9 cellular contexts compared by ENCODE assay signal in genomic region chrX:15151267-15152196, GRCh38.
A peak's percentile ranks its signal among the peaks of the same experiment; 100 is the strongest.
DNase-seq lines count a peak whose midpoint lies in the region; ATAC-seq, FAIRE-seq and TF ChIP-seq lines count a peak whose summit lies in the region.
"Had no signal": no experiment of that assay in that cellular context is flagged by ENCODE, and none has a peak within 500 bp of the region (broad histone marks: within the 10 kb centered on the region; RNA-seq: fewer than 3 reads in every experiment).

No MANE protein-coding gene starts in this region.

- POLR2A ChIA-PET in CD4-positive, alpha-beta memory T cell (lab: Charles Lee; ENCODE audit: partially characterized antibody): no interaction called here

- no peak overlapping the region for H3K4me2 ChIP-seq in astrocyte (ENCODE audit: low read length)

- peaks cover 15 to 34% (median 22%) of the 10 kb centered on the region in 4 donors for H3K4me1 Mint-ChIP-seq in CD4-positive, alpha-beta memory T cell
- H3K4me1 Mint-ChIP-seq in astrocyte (ENCODE audit: low read depth, unreplicated experiment): peaks cover 18% of the 10 kb centered on the region

- no peak for TF ChIP-seq POLR2A in spleen (IDR thresholded peaks at IDR 0.05)

- H3K9me3 Mint-ChIP-seq in CD4-positive, alpha-beta memory T cell: no peaks in the 10 kb centered on the region
- no peaks in the 10 kb centered on the region for H3K9me3 Mint-ChIP-seq in astrocyte (ENCODE audit: unreplicated experiment)

- peaks cover 23% of the 10 kb centered on the region for H3K4me1 ChIP-seq in CD4-positive, alpha-beta memory T cell (ENCODE audit: insufficient read depth, low read length)
- no peaks in the 10 kb centered on the region for H3K4me1 ChIP-seq in astrocyte (ENCODE audit: insufficient read depth, low read length)
- H3K4me1 ChIP-seq in spleen: no peaks in the 10 kb centered on the region

- H3K4me3 Mint-ChIP-seq in CD4-positive, alpha-beta memory T cell: peak overlapping the region; percentile 8 to 68 (median 48)
- H3K4me3 Mint-ChIP-seq in astrocyte (ENCODE audit: unreplicated experiment): no peak overlapping the region

- TF ChIP-seq CTCF in astrocyte (IDR thresholded peaks at IDR 0.05; ENCODE audit: insufficient read depth, low read depth, low read length) (no peak), spleen (IDR thresholded peaks at IDR 0.05 in 8 of 11, conservative IDR thresholded peaks at IDR 0.05 in 3 of 11) (no peak)

- no peak overlapping the region for H3K27ac ChIP-seq in CD4-positive, alpha-beta memory T cell (ENCODE audit: low read depth, low read length)
- no peak overlapping the region for H3K27ac ChIP-seq in astrocyte (ENCODE audit: low read depth, low read length)
- H3K27ac ChIP-seq in spleen: peak overlapping the region in 1 of 8 donors; percentile 1

- intact Hi-C loops in CD4-positive, alpha-beta memory T cell (cut with micrococcal nuclease): loop anchor here (1.0 kb wide), 1 partner anchor 8 kb away; no protein-coding TSS in a partner anchor
- intact Hi-C loops in spleen (cut with DNase I; ENCODE audit: low total_unique reads): no loop called here

- no peaks in the 10 kb centered on the region for H3K36me3 ChIP-seq in CD4-positive, alpha-beta memory T cell (ENCODE audit: insufficient read depth, low read length)
- H3K36me3 ChIP-seq in astrocyte (ENCODE audit: insufficient read depth, low read length): no peaks in the 10 kb centered on the region
- H3K36me3 ChIP-seq in spleen: no peaks in the 10 kb centered on the region

- H2AFZ ChIP-seq in astrocyte (ENCODE audit: low read depth, low read length): no peak overlapping the region

- peak overlapping the region in 1 of 2 donors; percentile 11 for H3K4me3 ChIP-seq in CD4-positive, alpha-beta memory T cell (ENCODE audit: low read length in 2 of 2)
- H3K4me3 ChIP-seq in astrocyte (ENCODE audit: insufficient read depth, low read depth, low read length) (no peak overlapping the region), spleen (no peak overlapping the region)

- WGBS in spleen, 5 donors: 47 to 68% (median 63%) methylated on average over 4 of the region's 4 CpGs

- H3K27ac Mint-ChIP-seq in CD4-positive, alpha-beta memory T cell: peak overlapping the region in 3 of 7 donors; percentile 17 to 82 (median 33)
- peak overlapping the region; percentile 80 for H3K27ac Mint-ChIP-seq in astrocyte (ENCODE audit: unreplicated experiment)

- H3K27me3 ChIP-seq in CD4-positive, alpha-beta memory T cell (ENCODE audit: insufficient read depth, low read length): no peaks in the 10 kb centered on the region
- H3K27me3 ChIP-seq in astrocyte (ENCODE audit: insufficient read depth, low read length) (no peaks in the 10 kb centered on the region), spleen (replicated peaks in 1 of 7) (peaks cover 0 to 5% (median 0%) of the 10 kb centered on the region in 7 donors)

- peak; percentile 75 for FAIRE-seq in astrocyte (lab: Jason Lieb, UNC)

- H3K27me3 Mint-ChIP-seq in CD4-positive, alpha-beta memory T cell: no peaks in the 10 kb centered on the region
- no peaks in the 10 kb centered on the region for H3K27me3 Mint-ChIP-seq in astrocyte (ENCODE audit: low read depth, unreplicated experiment)

- no peak overlapping the region for H3K9ac ChIP-seq in astrocyte (ENCODE audit: low read length)

- ATAC-seq in GM21360 (IDR thresholded peaks at IDR 0.05; ENCODE audit: unreplicated experiment) (peak; percentile 65), HG03558 (IDR thresholded peaks at IDR 0.05; ENCODE audit: extremely low read depth, unreplicated experiment) (peak; percentile 60)

- H3K79me2 ChIP-seq in astrocyte (ENCODE audit: insufficient read depth, low read length): no peaks in the 10 kb centered on the region

- CTCF ChIA-PET in CD4-positive, alpha-beta memory T cell (lab: Charles Lee; ENCODE audit: partially characterized antibody): interaction anchor here (1.4 kb wide), 1 partner anchor 9 kb away, joined by 4 read pairs; no protein-coding TSS in a partner anchor

- no peaks in the 10 kb centered on the region for H4K20me1 ChIP-seq in astrocyte (ENCODE audit: insufficient read depth, low read length)

- DNase-seq in CD4-positive, alpha-beta memory T cell: peak in 3 of 5 donors; percentile 6 to 42 (median 11)
- no peak for DNase-seq in astrocyte (ENCODE audit: low read depth)
- DNase-seq in HCEC 1CT: no peak
- DNase-seq in mucosa of gallbladder (ENCODE audit: low spot score): no peak
- no peak for DNase-seq in GM19240 (ENCODE audit: insufficient read length, low spot score)
- DNase-seq in spleen: no peak
- DNase-seq: NCI-H1417 treated with DMSO at 0.1 percent for 48 hours had no signal

- no peaks in the 10 kb centered on the region for H3K9me3 ChIP-seq in CD4-positive, alpha-beta memory T cell (ENCODE audit: control insufficient read depth in 1 of 2, low read length in 2 of 2)
- no peaks in the 10 kb centered on the region for H3K9me3 ChIP-seq in astrocyte (ENCODE audit: insufficient read depth, low read depth, low read length)
- H3K9me3 ChIP-seq in spleen: no peaks in the 10 kb centered on the region

- H3K36me3 Mint-ChIP-seq in CD4-positive, alpha-beta memory T cell: no peaks in the 10 kb centered on the region
- H3K36me3 Mint-ChIP-seq in astrocyte (ENCODE audit: low read depth, unreplicated experiment): no peaks in the 10 kb centered on the region

Comparison
In these comparisons a context has a peak if more than half of its experiments do, and no peak if none do; other contexts are left out.
1. DNase-seq: peak in CD4-positive, alpha-beta memory T cell (3 of 5); none in astrocyte (single experiment), HCEC 1CT (single experiment), mucosa of gallbladder (single experiment), GM19240 (single experiment) and spleen (single experiment).